16 cellular contexts compared by ENCODE assay signal in the genomic region with DNA sequence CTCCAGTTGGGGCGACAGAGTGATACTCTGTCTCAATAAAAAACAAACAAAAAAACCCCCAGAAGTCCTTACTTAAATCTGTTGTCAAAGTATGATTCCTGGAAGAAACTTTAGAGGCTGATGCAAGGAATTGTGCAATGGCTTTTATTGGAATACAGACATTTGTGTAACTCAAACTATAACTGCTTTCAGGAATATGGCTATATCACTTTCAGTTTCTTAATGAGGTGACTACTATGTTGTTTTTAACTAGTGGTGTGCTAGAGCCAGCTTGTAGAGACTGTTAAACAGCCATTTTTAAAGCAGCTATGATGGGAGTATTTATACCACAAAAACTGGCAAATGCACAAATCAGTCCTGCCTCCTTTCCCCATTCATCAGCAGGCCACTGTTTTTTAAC. TPM values are rescaled to one million over a fixed set of nuclear protein-coding genes. Genes with fewer than 3 reads are reported as not detected.
DNase-seq lines count a peak whose midpoint lies in the region; ATAC-seq and TF ChIP-seq lines count a peak whose summit lies in the region.
"Had no signal": no experiment of that assay in that cellular context is flagged by ENCODE, and none has a peak within 500 bp of the region (broad histone marks: within the 10 kb centered on the region; RNA-seq: fewer than 3 reads in every experiment).

No MANE protein-coding gene starts in this region.

- TF ChIP-seq CTCF in natural killer cell (IDR thresholded peaks at IDR 0.05) (no peak), hepatocyte (IDR thresholded peaks at IDR 0.05; ENCODE audit: poor library complexity) (no peak), osteocyte (IDR thresholded peaks at IDR 0.05) (no peak)

- no peaks in the 10 kb centered on the region for H3K9me3 ChIP-seq in hepatocyte (ENCODE audit: low read depth)
- H3K9me3 ChIP-seq: right lobe of liver had no signal

- peaks cover 7 to 26% of the 10 kb centered on the region in 2 donors for H3K4me1 Mint-ChIP-seq in natural killer cell treated with Interleukin-12 subunit alpha and Interleukin-12 subunit beta and Interleukin-15 and Interleukin-18, amount 100 ng/mL, for 72 hours (ENCODE audit: low read depth in 2 of 2)
- H3K4me1 Mint-ChIP-seq in natural killer cell (no peaks in the 10 kb centered on the region), osteocyte (ENCODE audit: unreplicated experiment) (no peaks in the 10 kb centered on the region)
- H3K4me1 Mint-ChIP-seq in activated T-helper 1 cell treated with anti-CD3 and anti-CD28 coated beads, Interleukin-12 subunit alpha, Interleukin-12 subunit beta, Interleukin-2, Interleukin-4 antibody, amounts not matched to agents 30 ng/mL and 10 ng/mL and 1 ng/mL, durations not matched to agents 14 hours and 24 hours and 36 hours (ENCODE audit: low read depth): peaks cover 18% of the 10 kb centered on the region
- H3K4me1 Mint-ChIP-seq: WTC11 had no signal

- H3K4me2 ChIP-seq in hepatocyte: no peak overlapping the region

- ATAC-seq in natural killer cell treated with Interleukin-12 subunit alpha and Interleukin-12 subunit beta and Interleukin-15 and Interleukin-18, amount 100 ng/mL, for 72 hours: peak; percentile 60 to 92
- ATAC-seq in natural killer cell: no peak
- ATAC-seq: Right ventricle myocardium inferior, WTC11 had no signal

- H3K27ac Mint-ChIP-seq in natural killer cell treated with Interleukin-12 subunit alpha and Interleukin-12 subunit beta and Interleukin-15 and Interleukin-18, amount 100 ng/mL, for 72 hours: peak overlapping the region; percentile 6 to 76
- no peak overlapping the region for H3K27ac Mint-ChIP-seq in natural killer cell
- H3K27ac Mint-ChIP-seq in activated T-helper 1 cell treated with anti-CD3 and anti-CD28 coated beads, Interleukin-12 subunit alpha, Interleukin-12 subunit beta, Interleukin-2, Interleukin-4 antibody, amounts not matched to agents 30 ng/mL and 10 ng/mL and 1 ng/mL, durations not matched to agents 14 hours and 24 hours and 36 hours: peak overlapping the region; percentile 42
- no peak overlapping the region for H3K27ac Mint-ChIP-seq in osteocyte (ENCODE audit: unreplicated experiment)
- H3K27ac Mint-ChIP-seq: dendritic cell treated with granulocyte-macrophage colony-stimulating factor and Interleukin-4, amounts not matched to agents 40 ng/mL and 50 ng/mL, for 4 days had no signal

- intact Hi-C loops in natural killer cell (cut with micrococcal nuclease): no loop called here
- intact Hi-C loops in activated T-helper 1 cell treated with anti-CD3 and anti-CD28 coated beads, Interleukin-12 subunit alpha, Interleukin-12 subunit beta, Interleukin-2, Interleukin-4 antibody, amounts not matched to agents 30 ng/mL and 10 ng/mL and 1 ng/mL, durations not matched to agents 14 hours and 24 hours and 36 hours (cut with micrococcal nuclease): loop anchor here (1.0 to 2.0 kb wide), 2 partner anchors 23 to 33 kb away; a partner anchor contains a TSS

- H3K27me3 Mint-ChIP-seq in natural killer cell treated with Interleukin-12 subunit alpha and Interleukin-12 subunit beta and Interleukin-15 and Interleukin-18, amount 100 ng/mL, for 72 hours: no peaks in the 10 kb centered on the region
- H3K27me3 Mint-ChIP-seq in natural killer cell (ENCODE audit: low read depth in 2 of 2) (no peaks in the 10 kb centered on the region), osteocyte (ENCODE audit: unreplicated experiment) (no peaks in the 10 kb centered on the region)
- H3K27me3 Mint-ChIP-seq in activated T-helper 1 cell treated with anti-CD3 and anti-CD28 coated beads, Interleukin-12 subunit alpha, Interleukin-12 subunit beta, Interleukin-2, Interleukin-4 antibody, amounts not matched to agents 30 ng/mL and 10 ng/mL and 1 ng/mL, durations not matched to agents 14 hours and 24 hours and 36 hours (ENCODE audit: insufficient read depth): no peaks in the 10 kb centered on the region
- H3K27me3 Mint-ChIP-seq: dendritic cell treated with granulocyte-macrophage colony-stimulating factor and Interleukin-4, amounts not matched to agents 40 ng/mL and 50 ng/mL, for 4 days had no signal

- no peak for DNase-seq in natural killer cell treated with Interleukin-12 subunit alpha and Interleukin-12 subunit beta and Interleukin-15 and Interleukin-18, amount 100 ng/mL, for 72 hours (ENCODE audit: low spot score)
- DNase-seq in natural killer cell (no peak), hepatocyte (ENCODE audit: low spot score) (no peak), Ammon's horn (ENCODE audit: low spot score) (no peak), osteocyte (ENCODE audit: extremely low spot score, unreplicated experiment) (no peak)
- no peak for DNase-seq in activated T-helper 1 cell treated with anti-CD3 and anti-CD28 coated beads, Interleukin-12 subunit alpha, Interleukin-12 subunit beta, Interleukin-2, Interleukin-4 antibody, amounts not matched to agents 30 ng/mL and 10 ng/mL and 1 ng/mL, durations not matched to agents 14 hours and 24 hours and 36 hours (ENCODE audit: low spot score)
- no peak for DNase-seq in activated effector memory CD4-positive, alpha-beta T cell treated with Interleukin-2 at 50 U/mL for 16 hours
- DNase-seq: erythroblast; NCI-H1417 treated with DMSO at 0.1 percent for 48 hours; NCI-H226; NK-92 treated with Interleukin-12 subunit alpha and Interleukin-12 subunit beta, amount 100 ng/mL, for 24 hours; right lobe of liver had no signal

- H3K36me3 Mint-ChIP-seq in natural killer cell treated with Interleukin-12 subunit alpha and Interleukin-12 subunit beta and Interleukin-15 and Interleukin-18, amount 100 ng/mL, for 72 hours: peaks cover 31% of the 10 kb centered on the region
- peaks cover 23% of the 10 kb centered on the region for H3K36me3 Mint-ChIP-seq in natural killer cell
- peaks cover 57% of the 10 kb centered on the region for H3K36me3 Mint-ChIP-seq in activated T-helper 1 cell treated with anti-CD3 and anti-CD28 coated beads, Interleukin-12 subunit alpha, Interleukin-12 subunit beta, Interleukin-2, Interleukin-4 antibody, amounts not matched to agents 30 ng/mL and 10 ng/mL and 1 ng/mL, durations not matched to agents 14 hours and 24 hours and 36 hours (ENCODE audit: low read depth)
- peaks cover 53% of the 10 kb centered on the region for H3K36me3 Mint-ChIP-seq in osteocyte (ENCODE audit: unreplicated experiment)

- peak overlapping the region; percentile 7 for H3K4me3 Mint-ChIP-seq in natural killer cell treated with Interleukin-12 subunit alpha and Interleukin-12 subunit beta and Interleukin-15 and Interleukin-18, amount 100 ng/mL, for 72 hours
- H3K4me3 Mint-ChIP-seq in natural killer cell (no peak overlapping the region), osteocyte (ENCODE audit: unreplicated experiment) (no peak overlapping the region)
- no peak overlapping the region for H3K4me3 Mint-ChIP-seq in activated T-helper 1 cell treated with anti-CD3 and anti-CD28 coated beads, Interleukin-12 subunit alpha, Interleukin-12 subunit beta, Interleukin-2, Interleukin-4 antibody, amounts not matched to agents 30 ng/mL and 10 ng/mL and 1 ng/mL, durations not matched to agents 14 hours and 24 hours and 36 hours
- H3K4me3 Mint-ChIP-seq: dendritic cell treated with granulocyte-macrophage colony-stimulating factor and Interleukin-4, amounts not matched to agents 40 ng/mL and 50 ng/mL, for 4 days; WTC11 had no signal

- no peaks in the 10 kb centered on the region for H3K9me2 ChIP-seq in hepatocyte (replicated peaks; ENCODE audit: insufficient read depth)

- H3K27me3 ChIP-seq in hepatocyte: no peaks in the 10 kb centered on the region
- H3K27me3 ChIP-seq: right lobe of liver had no signal

- no peaks in the 10 kb centered on the region for H4K20me1 ChIP-seq in hepatocyte (ENCODE audit: insufficient read depth, poor library complexity, severe bottlenecking)

- 100% methylated on average over 1 of the region's 1 CpG for WGBS in hepatocyte (ENCODE audit: low lambda C conversion rate, missing lambda C conversion rate)

- H3K27ac ChIP-seq in hepatocyte: peak overlapping the region; percentile 25
- H3K27ac ChIP-seq: C4-2B, right lobe of liver had no signal

- no peaks in the 10 kb centered on the region for H3K4me1 ChIP-seq in hepatocyte (ENCODE audit: insufficient read depth)
- H3K4me1 ChIP-seq: right lobe of liver had no signal

- no peaks in the 10 kb centered on the region for H3K9me3 Mint-ChIP-seq in natural killer cell treated with Interleukin-12 subunit alpha and Interleukin-12 subunit beta and Interleukin-15 and Interleukin-18, amount 100 ng/mL, for 72 hours
- no peaks in the 10 kb centered on the region for H3K9me3 Mint-ChIP-seq in natural killer cell
- H3K9me3 Mint-ChIP-seq in activated T-helper 1 cell treated with anti-CD3 and anti-CD28 coated beads, Interleukin-12 subunit alpha, Interleukin-12 subunit beta, Interleukin-2, Interleukin-4 antibody, amounts not matched to agents 30 ng/mL and 10 ng/mL and 1 ng/mL, durations not matched to agents 14 hours and 24 hours and 36 hours: no peaks in the 10 kb centered on the region
- no peaks in the 10 kb centered on the region for H3K9me3 Mint-ChIP-seq in osteocyte (ENCODE audit: unreplicated experiment)
- H3K9me3 Mint-ChIP-seq: dendritic cell treated with granulocyte-macrophage colony-stimulating factor and Interleukin-4, amounts not matched to agents 40 ng/mL and 50 ng/mL, for 4 days; WTC11 had no signal

- no peaks in the 10 kb centered on the region for H3K79me2 ChIP-seq in hepatocyte

- no peak overlapping the region for H2AFZ ChIP-seq in hepatocyte

- H3K36me3 ChIP-seq in hepatocyte (replicated peaks; ENCODE audit: insufficient read depth, low read depth): no peaks in the 10 kb centered on the region

- H3K4me3 ChIP-seq in hepatocyte: no peak overlapping the region
- H3K4me3 ChIP-seq: right lobe of liver had no signal

RNA-seq across cellular contexts. Expression of a gene that starts 22.7 kb away (rescaled TPM):
- total RNA-seq in natural killer cell treated with Interleukin-12 subunit alpha and Interleukin-12 subunit beta and Interleukin-15 and Interleukin-18, amount 100 ng/mL, for 72 hours: under 1 TPM; 0.52 to 0.86 TPM
- total RNA-seq in natural killer cell (under 1 TPM in 2 of 3 donors, not detected in 1; 0.41 to 0.63 TPM), hepatocyte (3.8 and 5.8 TPM in 2 replicates), osteocyte (2.1 and 2.7 TPM in 2 replicates)
- total RNA-seq in activated T-helper 1 cell treated with anti-CD3 and anti-CD28 coated beads, Interleukin-12 subunit alpha, Interleukin-12 subunit beta, Interleukin-2, Interleukin-4 antibody, amounts not matched to agents 30 ng/mL and 10 ng/mL and 1 ng/mL, durations not matched to agents 14 hours and 24 hours and 36 hours: 0.12 and 0.18 TPM in 2 replicates
- 1.2 and 2.0 TPM in 2 replicates for polyA plus RNA-seq in hepatocyte

RNA-seq across cellular contexts. Expression of a gene that starts 27.7 kb away (rescaled TPM):
- 100 to 1,000 TPM; 127 to 163 TPM for total RNA-seq in natural killer cell treated with Interleukin-12 subunit alpha and Interleukin-12 subunit beta and Interleukin-15 and Interleukin-18, amount 100 ng/mL, for 72 hours
- total RNA-seq in natural killer cell: 10 to 100 TPM; 33.4 to 53.1 (median 34.6) TPM
- 210 and 228 TPM in 2 replicates for total RNA-seq in activated T-helper 1 cell treated with anti-CD3 and anti-CD28 coated beads, Interleukin-12 subunit alpha, Interleukin-12 subunit beta, Interleukin-2, Interleukin-4 antibody, amounts not matched to agents 30 ng/mL and 10 ng/mL and 1 ng/mL, durations not matched to agents 14 hours and 24 hours and 36 hours
- 83.3 and 99.6 TPM in 2 replicates for total RNA-seq in hepatocyte
- polyA plus RNA-seq in hepatocyte: 41.6 TPM in 2 replicates
- total RNA-seq in osteocyte: 66.8 and 79.1 TPM in 2 replicates

RNA-seq across cellular contexts. Expression of a gene that starts 28.6 kb away (rescaled TPM):
- total RNA-seq in natural killer cell treated with Interleukin-12 subunit alpha and Interleukin-12 subunit beta and Interleukin-15 and Interleukin-18, amount 100 ng/mL, for 72 hours: 100 to 1,000 TPM; 307 to 362 TPM
- total RNA-seq in natural killer cell (100 to 1,000 TPM; 348 to 442 (median 416) TPM), hepatocyte (154 and 181 TPM in 2 replicates), osteocyte (249 and 271 TPM in 2 replicates)
- 342 and 361 TPM in 2 replicates for total RNA-seq in activated T-helper 1 cell treated with anti-CD3 and anti-CD28 coated beads, Interleukin-12 subunit alpha, Interleukin-12 subunit beta, Interleukin-2, Interleukin-4 antibody, amounts not matched to agents 30 ng/mL and 10 ng/mL and 1 ng/mL, durations not matched to agents 14 hours and 24 hours and 36 hours
- polyA plus RNA-seq in hepatocyte: 358 and 454 TPM in 2 replicates

RNA-seq across cellular contexts. Expression of a gene that starts 34.5 kb away (rescaled TPM):
- total RNA-seq in natural killer cell treated with Interleukin-12 subunit alpha and Interleukin-12 subunit beta and Interleukin-15 and Interleukin-18, amount 100 ng/mL, for 72 hours: 10 to 100 TPM; 19.5 to 24.7 TPM
- total RNA-seq in natural killer cell (10 to 100 TPM; 34.5 to 42.1 (median 40.5) TPM), hepatocyte (67.5 and 88.0 TPM in 2 replicates), osteocyte (44.0 and 47.9 TPM in 2 replicates)
- total RNA-seq in activated T-helper 1 cell treated with anti-CD3 and anti-CD28 coated beads, Interleukin-12 subunit alpha, Interleukin-12 subunit beta, Interleukin-2, Interleukin-4 antibody, amounts not matched to agents 30 ng/mL and 10 ng/mL and 1 ng/mL, durations not matched to agents 14 hours and 24 hours and 36 hours: 12.0 and 14.0 TPM in 2 replicates
- 73.1 and 80.9 TPM in 2 replicates for polyA plus RNA-seq in hepatocyte

Comparison
In these comparisons a context has a peak if more than half of its experiments do, and no peak if none do; other contexts are left out.
1. ATAC-seq: peak in natural killer cell treated with Interleukin-12 subunit alpha and Interleukin-12 subunit beta and Interleukin-15 and Interleukin-18, amount 100 ng/mL, for 72 hours (2 of 2); none in natural killer cell (0 of 3).
2. H3K27ac Mint-ChIP-seq: peak in natural killer cell treated with Interleukin-12 subunit alpha and Interleukin-12 subunit beta and Interleukin-15 and Interleukin-18, amount 100 ng/mL, for 72 hours (2 of 2) and activated T-helper 1 cell treated with anti-CD3 and anti-CD28 coated beads, Interleukin-12 subunit alpha, Interleukin-12 subunit beta, Interleukin-2, Interleukin-4 antibody, amounts not matched to agents 30 ng/mL and 10 ng/mL and 1 ng/mL, durations not matched to agents 14 hours and 24 hours and 36 hours (single experiment); none in natural killer cell (0 of 2) and osteocyte (single experiment).